18 cellular contexts compared by ENCODE assay signal in genomic region chr1:183982172-183982963, GRCh38.
"Had no signal": no experiment of that assay in that cellular context is flagged by ENCODE, and none has a peak within 500 bp of the region (broad histone marks: within the 10 kb centered on the region; RNA-seq: fewer than 3 reads in every experiment).

No MANE protein-coding gene starts in this region.

- H3K4me3 ChIP-seq: hepatocyte, thyroid gland had no signal

- ATAC-seq: activated naive CD8-positive, alpha-beta T cell treated with anti-CD3 and anti-CD28 coated beads, Interleukin-2, amount 50 U/mL, for 24 hours; stimulated activated naive B cell treated with anti-CD40 and anti-IgM and Interleukin-4, amounts not matched to agents 10 μg/mL and 1 μg/mL and 100 μg/mL, for 72 hours had no signal

- H3K79me2 ChIP-seq: hepatocyte had no signal

- DNase-seq: activated CD4-positive, alpha-beta T cell treated with anti-CD3 and anti-CD28 coated beads, Interleukin-2, amount 50 U/mL, for 1 hour; activated CD8-positive, alpha-beta memory T cell treated with anti-CD3 and anti-CD28 coated beads for 24 hours; activated CD8-positive, alpha-beta memory T cell treated with anti-CD3 and anti-CD28 coated beads, Interleukin-2, amount 50 U/mL, for 48 hours; activated effector memory CD4-positive, alpha-beta T cell treated with Interleukin-2 at 50 U/mL for 16 hours; activated naive CD4-positive, alpha-beta T cell treated with anti-CD3 and anti-CD28 coated beads, Interleukin-2, amount 10 ng/mL, durations not matched to agents 7 days and 5 days; activated naive CD8-positive, alpha-beta T cell treated with anti-CD3 and anti-CD28 coated beads, Interleukin-2, amount 50 U/mL, for 24 hours; activated T-cell treated with anti-CD3 and anti-CD28 coated beads, Interleukin-2, amount 50 U/mL, for 48 hours; cerebellar nuclear complex; effector memory CD4-positive, alpha-beta T cell; mammary epithelial cell; retina; stimulated activated naive B cell treated with anti-CD40 and anti-IgM and Interleukin-4, amounts not matched to agents 10 μg/mL and 1 μg/mL and 100 μg/mL, for 72 hours; thyroid gland had no signal

- H3K27ac ChIP-seq: hepatocyte, thyroid gland had no signal

- H3K36me3 ChIP-seq: thyroid gland had no signal

- H3K27me3 Mint-ChIP-seq: activated naive CD8-positive, alpha-beta T cell treated with anti-CD3 and anti-CD28 coated beads, Interleukin-2, amount 50 U/mL, for 24 hours had no signal

- H3K4me3 Mint-ChIP-seq: activated naive CD4-positive, alpha-beta T cell treated with anti-CD3 and anti-CD28 coated beads, Interleukin-2, amount 10 ng/mL, durations not matched to agents 7 days and 5 days; activated naive CD8-positive, alpha-beta T cell treated with anti-CD3 and anti-CD28 coated beads, Interleukin-2, amount 50 U/mL, for 24 hours; nephron; stimulated activated naive B cell treated with anti-CD40 and anti-IgM and Interleukin-4, amounts not matched to agents 10 μg/mL and 1 μg/mL and 100 μg/mL, for 72 hours; T-helper 2 cell treated with Interferon-gamma antibody and Interleukin-4, amounts not matched to agents 5 μg/mL and 100 μg/mL, for 36 hours had no signal

- H3K36me3 Mint-ChIP-seq: activated naive CD4-positive, alpha-beta T cell treated with anti-CD3 and anti-CD28 coated beads, Interleukin-2, amount 10 ng/mL, durations not matched to agents 7 days and 5 days; stimulated activated naive B cell treated with anti-CD40 and anti-IgM and Interleukin-4, amounts not matched to agents 10 μg/mL and 1 μg/mL and 100 μg/mL, for 72 hours had no signal

- H3K4me2 ChIP-seq: hepatocyte had no signal

- FAIRE-seq: islet of Langerhans, urothelium cell line had no signal

- H3K9me3 ChIP-seq: thyroid gland had no signal

- H2AFZ ChIP-seq: hepatocyte had no signal

- H3K27me3 ChIP-seq: hepatocyte, thyroid gland had no signal

- H3K9me3 Mint-ChIP-seq: activated naive CD4-positive, alpha-beta T cell treated with anti-CD3 and anti-CD28 coated beads, Interleukin-2, amount 10 ng/mL, durations not matched to agents 7 days and 5 days; activated naive CD8-positive, alpha-beta T cell treated with anti-CD3 and anti-CD28 coated beads, Interleukin-2, amount 50 U/mL, for 24 hours; nephron; stimulated activated naive B cell treated with anti-CD40 and anti-IgM and Interleukin-4, amounts not matched to agents 10 μg/mL and 1 μg/mL and 100 μg/mL, for 72 hours; T-helper 2 cell treated with Interferon-gamma antibody and Interleukin-4, amounts not matched to agents 5 μg/mL and 100 μg/mL, for 36 hours had no signal

- H3K27ac Mint-ChIP-seq: activated naive CD4-positive, alpha-beta T cell treated with anti-CD3 and anti-CD28 coated beads, Interleukin-2, amount 10 ng/mL, durations not matched to agents 7 days and 5 days; activated naive CD8-positive, alpha-beta T cell treated with anti-CD3 and anti-CD28 coated beads, Interleukin-2, amount 50 U/mL, for 24 hours; stimulated activated naive B cell treated with anti-CD40 and anti-IgM and Interleukin-4, amounts not matched to agents 10 μg/mL and 1 μg/mL and 100 μg/mL, for 72 hours; T-helper 2 cell treated with Interferon-gamma antibody and Interleukin-4, amounts not matched to agents 5 μg/mL and 100 μg/mL, for 36 hours had no signal

- H3K4me1 Mint-ChIP-seq: activated naive CD4-positive, alpha-beta T cell treated with anti-CD3 and anti-CD28 coated beads, Interleukin-2, amount 10 ng/mL, durations not matched to agents 7 days and 5 days; activated naive CD8-positive, alpha-beta T cell treated with anti-CD3 and anti-CD28 coated beads, Interleukin-2, amount 50 U/mL, for 24 hours; stimulated activated naive B cell treated with anti-CD40 and anti-IgM and Interleukin-4, amounts not matched to agents 10 μg/mL and 1 μg/mL and 100 μg/mL, for 72 hours had no signal
